Comparison of ENCODE assay signal across 23 cellular contexts in genomic region chr10:86047588-86047987, GRCh38.
A peak's percentile ranks its signal among the peaks of the same experiment; 100 is the strongest.
DNase-seq lines count a peak whose midpoint lies in the region; ATAC-seq and TF ChIP-seq lines count a peak whose summit lies in the region.
"Had no signal": no experiment of that assay in that cellular context is flagged by ENCODE, and none has a peak within 500 bp of the region (broad histone marks: within the 10 kb centered on the region; RNA-seq: fewer than 3 reads in every experiment).

No MANE protein-coding gene starts in this region.

- DNase-seq in activated CD8-positive, alpha-beta T cell treated with anti-CD3 and anti-CD28 coated beads for 36 hours, result peak; percentile 48
- no peak for DNase-seq in activated CD8-positive, alpha-beta T cell treated with anti-CD3 and anti-CD28 coated beads, Interleukin-2, amount 10 ng/mL, durations not matched to agents 7 days and 5 days
- no peak for DNase-seq in activated T-cell treated with anti-CD3 and anti-CD28 coated beads, Interleukin-2, amount 50 U/mL, for 24 hours
- DNase-seq in stimulated activated CD4-positive, alpha-beta T cell treated with anti-CD3 and anti-CD28 coated beads, TNF-alpha, amount 100 ng/mL, for 24 hours (ENCODE audit: low read depth in 3 of 3), result peak in 2 of 3 experiments; percentile 5 to 11
- DNase-seq in NCI-H446 treated with DMSO at 0.1 percent for 48 hours (lab: John Stamatoyannopoulos, UW) (no peak), SIG-M5 treated with dmso at 0.1 percent for 504 hours (lab: John Stamatoyannopoulos, UW; ENCODE audit: unreplicated experiment) (no peak)
- DNase-seq: ACHN; activated CD4-positive, alpha-beta T cell treated with anti-CD3 and anti-CD28 coated beads, Interleukin-2, amount 10 ng/mL, durations not matched to agents 24 days and 14 days; Caco-2; dorsolateral prefrontal cortex; esophagus squamous epithelium; GDM1; glutamatergic neuron; natural killer cell; NCI-H1105; SIG-M5; T-helper 9 cell; trophoblast cell had no signal

- H3K4me1 Mint-ChIP-seq in activated CD8-positive, alpha-beta T cell treated with anti-CD3 and anti-CD28 coated beads for 36 hours (ENCODE audit: low read depth), result peaks cover 22% of the 10 kb centered on the region
- peaks cover 13% of the 10 kb centered on the region for H3K4me1 Mint-ChIP-seq in activated CD8-positive, alpha-beta T cell treated with anti-CD3 and anti-CD28 coated beads, Interleukin-2, amount 10 ng/mL, durations not matched to agents 7 days and 5 days (ENCODE audit: low read depth)
- H3K4me1 Mint-ChIP-seq in activated T-cell treated with anti-CD3 and anti-CD28 coated beads, Interleukin-2, amount 50 U/mL, for 24 hours (ENCODE audit: low read depth), result peaks cover 29% of the 10 kb centered on the region
- H3K4me1 Mint-ChIP-seq: brain, IgD-negative memory B cell, natural killer cell had no signal

- H3K27ac Mint-ChIP-seq in activated CD8-positive, alpha-beta T cell treated with anti-CD3 and anti-CD28 coated beads for 36 hours, result no peak overlapping the region
- no peak overlapping the region for H3K27ac Mint-ChIP-seq in activated CD8-positive, alpha-beta T cell treated with anti-CD3 and anti-CD28 coated beads, Interleukin-2, amount 10 ng/mL, durations not matched to agents 7 days and 5 days
- peak overlapping the region; percentile 71 for H3K27ac Mint-ChIP-seq in activated T-cell treated with anti-CD3 and anti-CD28 coated beads, Interleukin-2, amount 50 U/mL, for 24 hours
- H3K27ac Mint-ChIP-seq: activated CD4-positive, alpha-beta T cell treated with anti-CD3 and anti-CD28 coated beads, Interleukin-2, amount 10 ng/mL, durations not matched to agents 24 days and 14 days; brain; IgD-negative memory B cell; natural killer cell; progenitor cell of endocrine pancreas had no signal

- no peaks in the 10 kb centered on the region for H3K9me3 Mint-ChIP-seq in activated CD8-positive, alpha-beta T cell treated with anti-CD3 and anti-CD28 coated beads for 36 hours
- no peaks in the 10 kb centered on the region for H3K9me3 Mint-ChIP-seq in activated CD8-positive, alpha-beta T cell treated with anti-CD3 and anti-CD28 coated beads, Interleukin-2, amount 10 ng/mL, durations not matched to agents 7 days and 5 days (ENCODE audit: insufficient read depth)
- H3K9me3 Mint-ChIP-seq in activated T-cell treated with anti-CD3 and anti-CD28 coated beads, Interleukin-2, amount 50 U/mL, for 24 hours, result no peaks in the 10 kb centered on the region
- H3K9me3 Mint-ChIP-seq: activated CD4-positive, alpha-beta T cell treated with anti-CD3 and anti-CD28 coated beads, Interleukin-2, amount 10 ng/mL, durations not matched to agents 24 days and 14 days; IgD-negative memory B cell; natural killer cell had no signal

- TF ChIP-seq CTCF in activated CD8-positive, alpha-beta T cell treated with anti-CD3 and anti-CD28 coated beads for 36 hours (IDR thresholded peaks at IDR 0.05), result no peak

- H3K4me3 Mint-ChIP-seq in activated CD8-positive, alpha-beta T cell treated with anti-CD3 and anti-CD28 coated beads for 36 hours, result peak overlapping the region; percentile 3
- no peak overlapping the region for H3K4me3 Mint-ChIP-seq in activated CD8-positive, alpha-beta T cell treated with anti-CD3 and anti-CD28 coated beads, Interleukin-2, amount 10 ng/mL, durations not matched to agents 7 days and 5 days
- peak overlapping the region; percentile 15 for H3K4me3 Mint-ChIP-seq in activated T-cell treated with anti-CD3 and anti-CD28 coated beads, Interleukin-2, amount 50 U/mL, for 24 hours
- H3K4me3 Mint-ChIP-seq: activated CD4-positive, alpha-beta T cell treated with anti-CD3 and anti-CD28 coated beads, Interleukin-2, amount 10 ng/mL, durations not matched to agents 24 days and 14 days; brain; IgD-negative memory B cell; natural killer cell had no signal

- CTCF ChIA-PET in activated CD8-positive, alpha-beta T cell treated with anti-CD3 and anti-CD28 coated beads for 36 hours (lab: Charles Lee), result interaction anchor here (0.6 kb wide), 1 partner anchor 9 kb away, joined by 3 read pairs; no protein-coding TSS in a partner anchor
- CTCF ChIA-PET in activated CD8-positive, alpha-beta T cell treated with anti-CD3 and anti-CD28 coated beads, Interleukin-2, amount 10 ng/mL, durations not matched to agents 7 days and 5 days (lab: Charles Lee), result no interaction called here

- POLR2A ChIA-PET in activated CD8-positive, alpha-beta T cell treated with anti-CD3 and anti-CD28 coated beads for 36 hours (lab: Charles Lee), result no interaction called here
- POLR2A ChIA-PET in activated CD8-positive, alpha-beta T cell treated with anti-CD3 and anti-CD28 coated beads, Interleukin-2, amount 10 ng/mL, durations not matched to agents 7 days and 5 days (lab: Charles Lee), result no interaction called here

- H3K27me3 Mint-ChIP-seq in activated CD8-positive, alpha-beta T cell treated with anti-CD3 and anti-CD28 coated beads for 36 hours, result peaks cover 30% of the 10 kb centered on the region
- H3K27me3 Mint-ChIP-seq in activated CD8-positive, alpha-beta T cell treated with anti-CD3 and anti-CD28 coated beads, Interleukin-2, amount 10 ng/mL, durations not matched to agents 7 days and 5 days (ENCODE audit: low read depth), result peaks cover 23% of the 10 kb centered on the region
- H3K27me3 Mint-ChIP-seq in activated T-cell treated with anti-CD3 and anti-CD28 coated beads, Interleukin-2, amount 50 U/mL, for 24 hours, result peaks cover 44% of the 10 kb centered on the region

- ATAC-seq in activated CD8-positive, alpha-beta T cell treated with anti-CD3 and anti-CD28 coated beads for 36 hours, result peak; percentile 87
- no peak for ATAC-seq in activated CD8-positive, alpha-beta T cell treated with anti-CD3 and anti-CD28 coated beads, Interleukin-2, amount 10 ng/mL, durations not matched to agents 7 days and 5 days
- ATAC-seq in GM18870 (IDR thresholded peaks at IDR 0.05; ENCODE audit: unreplicated experiment) (peak; percentile 53), GM21529 (IDR thresholded peaks at IDR 0.05; ENCODE audit: unreplicated experiment) (no peak)
- ATAC-seq: natural killer cell had no signal

- no peaks in the 10 kb centered on the region for H3K36me3 Mint-ChIP-seq in activated CD8-positive, alpha-beta T cell treated with anti-CD3 and anti-CD28 coated beads for 36 hours (ENCODE audit: low read depth)
- no peaks in the 10 kb centered on the region for H3K36me3 Mint-ChIP-seq in activated CD8-positive, alpha-beta T cell treated with anti-CD3 and anti-CD28 coated beads, Interleukin-2, amount 10 ng/mL, durations not matched to agents 7 days and 5 days (ENCODE audit: low read depth)
- H3K36me3 Mint-ChIP-seq in activated T-cell treated with anti-CD3 and anti-CD28 coated beads, Interleukin-2, amount 50 U/mL, for 24 hours (ENCODE audit: low read depth), result no peaks in the 10 kb centered on the region
- H3K36me3 Mint-ChIP-seq: brain, IgD-negative memory B cell, natural killer cell had no signal

- intact Hi-C loops in activated CD8-positive, alpha-beta T cell treated with anti-CD3 and anti-CD28 coated beads for 36 hours (cut with micrococcal nuclease), result no loop called here

Comparison
In these comparisons a context has a peak if more than half of its experiments do, and no peak if none do; other contexts are left out.
1. ATAC-seq: peak in activated CD8-positive, alpha-beta T cell treated with anti-CD3 and anti-CD28 coated beads for 36 hours (single experiment) and GM18870 (single experiment); none in activated CD8-positive, alpha-beta T cell treated with anti-CD3 and anti-CD28 coated beads, Interleukin-2, amount 10 ng/mL, durations not matched to agents 7 days and 5 days (single experiment) and GM21529 (single experiment).
2. DNase-seq: peak in activated CD8-positive, alpha-beta T cell treated with anti-CD3 and anti-CD28 coated beads for 36 hours (single experiment) and stimulated activated CD4-positive, alpha-beta T cell treated with anti-CD3 and anti-CD28 coated beads, TNF-alpha, amount 100 ng/mL, for 24 hours (2 of 3); none in activated CD8-positive, alpha-beta T cell treated with anti-CD3 and anti-CD28 coated beads, Interleukin-2, amount 10 ng/mL, durations not matched to agents 7 days and 5 days (single experiment), activated T-cell treated with anti-CD3 and anti-CD28 coated beads, Interleukin-2, amount 50 U/mL, for 24 hours (single experiment), NCI-H446 treated with DMSO at 0.1 percent for 48 hours (single experiment) and SIG-M5 treated with dmso at 0.1 percent for 504 hours (single experiment).